In genomic region chr3:46648096-46648495, GRCh38 we compare ENCODE assay signal across 9 cellular contexts.
"Had no signal": no experiment of that assay in that cellular context is flagged by ENCODE, and none has a peak within 500 bp of the region (broad histone marks: within the 10 kb centered on the region; RNA-seq: fewer than 3 reads in every experiment).

No MANE protein-coding gene starts in this region.

- H3K27ac ChIP-seq: VCaP, WERI-Rb-1 had no signal

- H3K36me3 ChIP-seq: WERI-Rb-1 had no signal

- ATAC-seq: activated CD4-positive, alpha-beta T cell treated with anti-CD3 and anti-CD28 coated beads for 36 hours; activated CD4-positive, CD25-positive, alpha-beta regulatory T cell treated with anti-CD3 and anti-CD28 coated beads, Interleukin-2, amount 50 U/mL, for 24 hours; activated CD8-positive, alpha-beta memory T cell treated with anti-CD3 and anti-CD28 coated beads, Interleukin-2, amount 10 ng/mL, durations not matched to agents 7 days and 5 days; activated CD8-positive, alpha-beta T cell treated with anti-CD3 and anti-CD28 coated beads for 36 hours; activated CD8-positive, alpha-beta T cell treated with anti-CD3 and anti-CD28 coated beads, Interleukin-2, amount 10 ng/mL, durations not matched to agents 7 days and 5 days; T-helper 17 cell; WTC11 had no signal
